ENCODE assay signal across 8 cellular contexts in the genomic region with DNA sequence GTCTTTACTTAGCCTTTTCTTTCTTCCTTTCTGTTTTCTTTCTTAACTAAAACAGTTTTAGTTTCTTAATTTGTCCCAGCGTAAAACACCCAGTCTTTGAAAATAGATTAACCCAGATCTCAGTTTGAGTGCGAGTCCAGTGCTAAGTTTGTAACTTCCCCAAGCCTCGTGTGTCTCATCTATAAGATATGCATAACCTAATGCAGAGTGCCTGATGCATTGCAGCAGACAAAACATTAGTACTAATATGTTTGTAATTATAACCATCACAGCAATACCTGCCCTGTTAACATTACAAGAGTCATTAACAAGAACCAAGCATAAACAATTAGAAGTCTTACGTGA.
DNase-seq lines count a peak whose midpoint lies in the region; ATAC-seq, FAIRE-seq and TF ChIP-seq lines count a peak whose summit lies in the region.

No MANE protein-coding gene starts in this region.

- H3K4me1 ChIP-seq in endocrine pancreas (ENCODE audit: control insufficient read depth, insufficient read depth, low read length): peaks cover 12% of the 10 kb centered on the region

- H3K36me3 ChIP-seq in endocrine pancreas (ENCODE audit: control insufficient read depth, insufficient read depth, low read length): no peaks in the 10 kb centered on the region

- H3K27me3 ChIP-seq in endocrine pancreas (ENCODE audit: control insufficient read depth, insufficient read depth, low read length): no peaks in the 10 kb centered on the region

- H3K27ac Mint-ChIP-seq in nephron progenitor cell: peak overlapping the region; percentile 68

- in situ Hi-C loops in ACHN (cut with HindIII; ENCODE audit: low pct_ligation_motif_present, low pct_unique_long_range_greater_than_20kb, low sequenced_read_pairs): no loop called here

- peak overlapping the region; percentile 91 for H3K4me3 Mint-ChIP-seq in nephron progenitor cell

- no peak for FAIRE-seq in D721Med (lab: Jason Lieb, UNC)

- H3K4me1 Mint-ChIP-seq in nephron progenitor cell: peaks cover 29% of the 10 kb centered on the region

- ATAC-seq in GM19463 (IDR thresholded peaks at IDR 0.05; ENCODE audit: unreplicated experiment) (peak; percentile 3), HG03097 (IDR thresholded peaks at IDR 0.05; ENCODE audit: low FRiP score, unreplicated experiment) (no peak)

- H3K4me3 ChIP-seq in endocrine pancreas (ENCODE audit: control insufficient read depth, insufficient read depth, low read length): peak overlapping the region; percentile 80

- peaks cover 19% of the 10 kb centered on the region for H3K9me3 Mint-ChIP-seq in nephron progenitor cell

- H3K9ac ChIP-seq in endocrine pancreas (ENCODE audit: control insufficient read depth, insufficient read depth, low read length): peak overlapping the region; percentile 66

- no peaks in the 10 kb centered on the region for H3K9me3 ChIP-seq in endocrine pancreas (ENCODE audit: control insufficient read depth, low read length)

- DNase-seq in ACHN (peak; percentile 16), RPMI8226 (peak; percentile 18), nephron progenitor cell (no peak), D721Med (ENCODE audit: insufficient read length, low spot score) (no peak)
- DNase-seq in activated CD8-positive, alpha-beta memory T cell treated with anti-CD3 and anti-CD28 coated beads for 24 hours: no peak

- TF ChIP-seq CTCF in nephron progenitor cell (IDR thresholded peaks at IDR 0.05) (no peak), D721Med (IDR thresholded peaks at IDR 0.05; ENCODE audit: insufficient read depth, missing control alignments) (no peak)

- H3K36me3 Mint-ChIP-seq in nephron progenitor cell (ENCODE audit: low read depth): peaks cover 4% of the 10 kb centered on the region

- no peaks in the 10 kb centered on the region for H3K27me3 Mint-ChIP-seq in nephron progenitor cell (ENCODE audit: low read depth, poor library complexity)

Comparison
In these comparisons a context has a peak if more than half of its experiments do, and no peak if none do; other contexts are left out.
1. DNase-seq: peak in ACHN (single experiment) and RPMI8226 (single experiment); none in nephron progenitor cell (single experiment), D721Med (single experiment) and activated CD8-positive, alpha-beta memory T cell treated with anti-CD3 and anti-CD28 coated beads for 24 hours (single experiment).